Comparison of ENCODE assay signal across 33 cellular contexts in the genomic region with DNA sequence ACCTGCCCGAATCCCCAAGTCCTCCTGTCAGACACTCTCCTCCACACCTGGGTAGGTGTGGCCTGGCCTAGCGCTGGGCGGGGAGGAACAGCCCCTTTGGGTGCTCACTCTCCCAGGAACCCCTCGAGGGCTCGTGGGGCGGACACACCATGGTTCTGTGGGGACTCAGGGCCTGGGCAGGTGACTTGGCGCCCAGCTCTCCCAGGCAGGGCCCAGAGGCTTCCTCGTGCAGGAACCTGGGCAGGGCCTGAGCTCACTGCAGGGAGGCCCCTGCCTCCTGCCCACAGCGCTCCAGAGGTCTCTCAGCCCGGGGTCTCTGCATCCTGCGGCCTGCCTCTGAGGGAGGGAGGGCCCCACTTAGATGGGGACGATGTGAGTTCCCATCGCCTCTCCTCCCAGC. TPM values are rescaled to one million over a fixed set of nuclear protein-coding genes. Genes with fewer than 3 reads are reported as not detected.
DNase-seq lines count a peak whose midpoint lies in the region; ATAC-seq and TF ChIP-seq lines count a peak whose summit lies in the region.
"Had no signal": no experiment of that assay in that cellular context is flagged by ENCODE, and none has a peak within 500 bp of the region (broad histone marks: within the 10 kb centered on the region; RNA-seq: fewer than 3 reads in every experiment).

No MANE protein-coding gene starts in this region.

- H3K9me2 ChIP-seq in hepatocyte (replicated peaks; ENCODE audit: insufficient read depth) = no peaks in the 10 kb centered on the region
- H3K9me2 ChIP-seq: SK-N-SH had no signal

- H2AFZ ChIP-seq in hepatocyte = no peak overlapping the region

- H3K9me3 Mint-ChIP-seq in activated naive CD8-positive, alpha-beta T cell treated with anti-CD3 and anti-CD28 coated beads for 36 hours = no peaks in the 10 kb centered on the region
- no peaks in the 10 kb centered on the region for H3K9me3 Mint-ChIP-seq in activated naive CD8-positive, alpha-beta T cell treated with anti-CD3 and anti-CD28 coated beads, Interleukin-2, amount 50 U/mL, for 24 hours
- H3K9me3 Mint-ChIP-seq: activated CD4-positive, alpha-beta memory T cell treated with anti-CD3 and anti-CD28 coated beads, Interleukin-2, amount 10 ng/mL, durations not matched to agents 7 days and 5 days; CD8-positive, alpha-beta T cell; H9; mesothelial cell of epicardium; naive thymus-derived CD8-positive, alpha-beta T cell had no signal

- TF ChIP-seq POLR2A in transverse colon (IDR thresholded peaks at IDR 0.05) = no peak

- H3K27ac Mint-ChIP-seq in activated naive CD8-positive, alpha-beta T cell treated with anti-CD3 and anti-CD28 coated beads for 36 hours = peak overlapping the region; percentile 42
- no peak overlapping the region for H3K27ac Mint-ChIP-seq in activated naive CD8-positive, alpha-beta T cell treated with anti-CD3 and anti-CD28 coated beads, Interleukin-2, amount 50 U/mL, for 24 hours
- H3K27ac Mint-ChIP-seq: B cell; CD8-positive, alpha-beta T cell; mesothelial cell of epicardium had no signal

- peaks cover 38% of the 10 kb centered on the region for H3K36me3 Mint-ChIP-seq in activated naive CD8-positive, alpha-beta T cell treated with anti-CD3 and anti-CD28 coated beads for 36 hours
- H3K36me3 Mint-ChIP-seq in activated naive CD8-positive, alpha-beta T cell treated with anti-CD3 and anti-CD28 coated beads, Interleukin-2, amount 50 U/mL, for 24 hours (ENCODE audit: low read depth) = peaks cover 42% of the 10 kb centered on the region

- no peaks in the 10 kb centered on the region for H4K20me1 ChIP-seq in hepatocyte (ENCODE audit: insufficient read depth, poor library complexity, severe bottlenecking)

- H3K4me1 Mint-ChIP-seq in activated naive CD8-positive, alpha-beta T cell treated with anti-CD3 and anti-CD28 coated beads for 36 hours = peaks cover 29% of the 10 kb centered on the region
- H3K4me1 Mint-ChIP-seq in activated naive CD8-positive, alpha-beta T cell treated with anti-CD3 and anti-CD28 coated beads, Interleukin-2, amount 50 U/mL, for 24 hours = peaks cover 31% of the 10 kb centered on the region

- no peaks in the 10 kb centered on the region for H3K9me3 ChIP-seq in hepatocyte (ENCODE audit: low read depth)
- no peaks in the 10 kb centered on the region for H3K9me3 ChIP-seq in transverse colon
- H3K9me3 ChIP-seq: adrenal gland, body of pancreas, heart right ventricle, SK-N-SH, testis had no signal

- CTCF ChIA-PET in RWPE1 (lab: Yijun Ruan, JAX) = interaction anchor here (0.5 kb wide), 1 partner anchor 99 kb away, joined by 3 read pairs; no protein-coding TSS in a partner anchor

- in situ Hi-C loops in transverse colon (cut with MboI; ENCODE audit: low pct_ligation_motif_present in 1 of 4, low pct_unique_long_range_greater_than_20kb in 1 of 4, low sequenced_read_pairs in 3 of 4) = no loop called here

- POLR2A ChIA-PET in RWPE1 (lab: Yijun Ruan, JAX; ENCODE audit: low non-redundant PET) = no interaction called here

- no peak overlapping the region for H3K4me3 Mint-ChIP-seq in activated naive CD8-positive, alpha-beta T cell treated with anti-CD3 and anti-CD28 coated beads for 36 hours
- H3K4me3 Mint-ChIP-seq in activated naive CD8-positive, alpha-beta T cell treated with anti-CD3 and anti-CD28 coated beads, Interleukin-2, amount 50 U/mL, for 24 hours = no peak overlapping the region
- H3K4me3 Mint-ChIP-seq: activated CD4-positive, alpha-beta memory T cell treated with anti-CD3 and anti-CD28 coated beads, Interleukin-2, amount 10 ng/mL, durations not matched to agents 7 days and 5 days; B cell; CD8-positive, alpha-beta T cell; H9; mesothelial cell of epicardium; naive thymus-derived CD8-positive, alpha-beta T cell; stimulated activated naive B cell treated with anti-CD40 and anti-IgM and Interleukin-4, amounts not matched to agents 10 μg/mL and 1 μg/mL and 100 μg/mL, for 72 hours had no signal

- H3K4me1 ChIP-seq in hepatocyte (ENCODE audit: insufficient read depth) (peaks cover 26% of the 10 kb centered on the region), transverse colon (peaks cover 3 to 52% (median 30%) of the 10 kb centered on the region in 4 donors)

- H3K36me3 ChIP-seq in hepatocyte (replicated peaks; ENCODE audit: insufficient read depth, low read depth) (no peaks in the 10 kb centered on the region), transverse colon (peaks cover 0 to 15% (median 0%) of the 10 kb centered on the region in 4 donors)

- no peak for DNase-seq in activated naive CD8-positive, alpha-beta T cell treated with anti-CD3 and anti-CD28 coated beads for 36 hours
- DNase-seq in activated naive CD8-positive, alpha-beta T cell treated with anti-CD3 and anti-CD28 coated beads, Interleukin-2, amount 50 U/mL, for 24 hours = no peak
- DNase-seq in RWPE1 (ENCODE audit: low spot score) (no peak), hepatocyte (ENCODE audit: low spot score) (peak; percentile 18), transverse colon (no peak), middle frontal gyrus (ENCODE audit: extremely low spot score, low spot score) (no peak)
- DNase-seq: activated CD4-positive, alpha-beta memory T cell treated with anti-CD3 and anti-CD28 coated beads, Interleukin-2, amount 10 ng/mL, durations not matched to agents 7 days and 5 days; activated effector memory CD4-positive, alpha-beta T cell treated with anti-CD3 and anti-CD28 coated beads, Interleukin-2, amount 50 U/mL, for 16 hours; adrenal gland; body of pancreas; CD8-positive, alpha-beta T cell; cerebellar nuclear complex; DMS 273 treated with DMSO at 0.1 percent for 48 hours; dorsolateral prefrontal cortex; H9; heart right ventricle; MM.1S; naive thymus-derived CD8-positive, alpha-beta T cell; NCI-H1105 treated with DMSO at 0.1 percent for 48 hours; NCI-H1930; NCI-H2171 treated with DMSO at 0.1 percent for 48 hours; NCI-H524; PC-3; SK-N-SH; stimulated activated naive B cell treated with anti-CD40 and anti-IgM and Interleukin-4, amounts not matched to agents 10 μg/mL and 1 μg/mL and 100 μg/mL, for 72 hours; T-helper 2 cell; testis had no signal

- no peaks in the 10 kb centered on the region for H3K27me3 Mint-ChIP-seq in activated naive CD8-positive, alpha-beta T cell treated with anti-CD3 and anti-CD28 coated beads for 36 hours
- no peaks in the 10 kb centered on the region for H3K27me3 Mint-ChIP-seq in activated naive CD8-positive, alpha-beta T cell treated with anti-CD3 and anti-CD28 coated beads, Interleukin-2, amount 50 U/mL, for 24 hours
- H3K27me3 Mint-ChIP-seq: activated CD4-positive, alpha-beta memory T cell treated with anti-CD3 and anti-CD28 coated beads, Interleukin-2, amount 10 ng/mL, durations not matched to agents 7 days and 5 days; B cell; naive thymus-derived CD8-positive, alpha-beta T cell; stimulated activated naive B cell treated with anti-CD40 and anti-IgM and Interleukin-4, amounts not matched to agents 10 μg/mL and 1 μg/mL and 100 μg/mL, for 72 hours had no signal

- TF ChIP-seq EP300 in transverse colon (IDR thresholded peaks at IDR 0.05; ENCODE audit: low read depth) = no peak

- ATAC-seq in activated naive CD8-positive, alpha-beta T cell treated with anti-CD3 and anti-CD28 coated beads, Interleukin-2, amount 50 U/mL, for 24 hours = no peak
- no peak for ATAC-seq in HG03571 (IDR thresholded peaks at IDR 0.05; ENCODE audit: unreplicated experiment)
- ATAC-seq: body of pancreas; CD8-positive, alpha-beta T cell; heart right ventricle; naive thymus-derived CD8-positive, alpha-beta T cell; PC-3; Right ventricle myocardium inferior; stimulated activated naive B cell treated with anti-CD40 and anti-IgM and Interleukin-4, amounts not matched to agents 10 μg/mL and 1 μg/mL and 100 μg/mL, for 72 hours had no signal

- H3K4me3 ChIP-seq in hepatocyte (no peak overlapping the region), transverse colon (no peak overlapping the region)
- H3K4me3 ChIP-seq: adrenal gland, body of pancreas, dorsolateral prefrontal cortex, heart right ventricle, testis had no signal

- TF ChIP-seq CTCF in RWPE1 (conservative IDR thresholded peaks at IDR 0.05; ENCODE audit: low read depth) (no peak), hepatocyte (IDR thresholded peaks at IDR 0.05; ENCODE audit: poor library complexity) (no peak), transverse colon (IDR thresholded peaks at IDR 0.05) (no peak)

- peak overlapping the region; percentile 97 for H3K27ac ChIP-seq in RWPE1
- peak overlapping the region; percentile 89 for H3K27ac ChIP-seq in hepatocyte
- H3K27ac ChIP-seq in transverse colon = peak overlapping the region; percentile 14 to 66 (median 58)
- H3K27ac ChIP-seq: body of pancreas, heart right ventricle, HL-60, testis had no signal

- 95% methylated on average over 13 of the region's 13 CpGs for WGBS in hepatocyte (ENCODE audit: low lambda C conversion rate, missing lambda C conversion rate)
- 81% methylated on average over 13 of the region's 13 CpGs; no CpG with 5 or more reads in 1 of the 2 donors for WGBS in transverse colon (ENCODE audit: low coverage in 1 of 2), 2 donors

- no peaks in the 10 kb centered on the region for H3K27me3 ChIP-seq in hepatocyte
- H3K27me3 ChIP-seq in transverse colon = no peaks in the 10 kb centered on the region
- H3K27me3 ChIP-seq: adrenal gland, body of pancreas, dorsolateral prefrontal cortex, heart right ventricle, testis had no signal

- H3K4me2 ChIP-seq in hepatocyte = no peak overlapping the region
- H3K4me2 ChIP-seq: SK-N-SH had no signal

- H3K79me2 ChIP-seq in hepatocyte = peaks cover 30% of the 10 kb centered on the region

- intact Hi-C loops in transverse colon (cut with DNase I; ENCODE audit: low total_unique reads) = no loop called here

RNA-seq across cellular contexts. Expression of gene LSM4, which starts 11.9 kb away (rescaled TPM):
- 100 to 1,000 TPM; 419 to 435 TPM for total RNA-seq in activated naive CD8-positive, alpha-beta T cell treated with anti-CD3 and anti-CD28 coated beads for 36 hours
- total RNA-seq in hepatocyte (185 and 202 TPM in 2 replicates), transverse colon (100 to 1,000 TPM in 3 of 4 donors, 10 to 100 TPM in 1; 94.3 to 218 (median 175) TPM)
- polyA plus RNA-seq in hepatocyte = 218 and 226 TPM in 2 replicates

RNA-seq across cellular contexts. Expression of gene PGPEP1, which starts 29.4 kb away (rescaled TPM):
- total RNA-seq in activated naive CD8-positive, alpha-beta T cell treated with anti-CD3 and anti-CD28 coated beads for 36 hours = 10 to 100 TPM; 15.7 to 17.8 TPM
- total RNA-seq in hepatocyte (35.0 and 36.1 TPM in 2 replicates), transverse colon (100 to 1,000 TPM in 1 of 4 donors, 10 to 100 TPM in 3; 59.7 to 110 (median 73.0) TPM)
- polyA plus RNA-seq in hepatocyte = 24.8 and 26.8 TPM in 2 replicates

RNA-seq across cellular contexts. Expression of gene JUND, which starts 29.5 kb away (rescaled TPM):
- total RNA-seq in activated naive CD8-positive, alpha-beta T cell treated with anti-CD3 and anti-CD28 coated beads for 36 hours = 100 to 1,000 TPM; 379 to 398 TPM
- 307 and 379 TPM in 2 replicates for total RNA-seq in hepatocyte
- polyA plus RNA-seq in hepatocyte = 698 and 768 TPM in 2 replicates
- total RNA-seq in transverse colon = 1,000 to 10,000 TPM in 3 of 4 donors, 100 to 1,000 TPM in 1; 714 to 2,423 (median 1,288) TPM

RNA-seq across cellular contexts. Expression of gene IQCN, which starts 36.7 kb away (rescaled TPM):
- under 1 TPM; 0.29 to 0.32 TPM for total RNA-seq in activated naive CD8-positive, alpha-beta T cell treated with anti-CD3 and anti-CD28 coated beads for 36 hours
- total RNA-seq in hepatocyte (3.7 and 3.9 TPM in 2 replicates), transverse colon (10 to 100 TPM in 3 of 4 donors, 1 to 10 TPM in 1; 4.8 to 49.7 (median 17.5) TPM)
- polyA plus RNA-seq in hepatocyte = 1.5 and 2.3 TPM in 2 replicates
- total RNA-seq: pulmonary artery endothelial cell had no signal
